In the genomic region with DNA sequence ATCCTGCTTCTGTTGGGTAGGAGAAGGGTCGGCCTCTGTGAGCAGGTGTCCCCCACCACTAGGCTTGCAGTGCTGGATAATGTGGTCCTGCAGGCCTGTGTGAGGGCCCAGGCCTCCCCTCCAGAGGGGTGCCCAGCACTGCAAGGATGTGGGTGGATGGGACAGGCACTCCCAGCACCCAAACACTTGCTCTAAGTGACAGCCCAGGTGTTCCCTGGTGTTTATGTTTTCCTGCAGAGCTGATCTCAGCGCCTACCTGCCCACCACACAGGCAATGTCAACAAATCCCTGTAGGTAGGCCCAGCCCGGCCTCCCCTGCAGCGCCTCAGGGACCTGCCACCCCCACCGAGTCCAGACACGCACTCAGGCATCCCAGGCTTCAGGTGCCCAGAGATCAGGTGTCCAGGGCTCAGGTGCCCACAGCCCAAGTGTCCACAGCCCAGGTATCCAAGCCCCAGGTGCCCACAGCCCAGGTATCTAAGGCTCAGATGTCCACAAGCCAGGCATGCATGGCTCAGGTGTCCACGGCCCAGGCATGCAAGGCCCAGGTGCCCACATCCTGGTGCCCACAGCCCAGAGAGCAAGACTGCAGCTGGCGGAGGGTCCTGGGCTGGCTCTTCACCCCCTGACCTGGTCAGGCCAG, we compare ENCODE assay signal across 12 cellular contexts. TPM values are rescaled to one million over a fixed set of nuclear protein-coding genes. Genes with fewer than 3 reads are reported as not detected.
DNase-seq lines count a peak whose midpoint lies in the region; ATAC-seq and TF ChIP-seq lines count a peak whose summit lies in the region.
"Had no signal": no experiment of that assay in that cellular context is flagged by ENCODE, and none has a peak within 500 bp of the region (broad histone marks: within the 10 kb centered on the region; RNA-seq: fewer than 3 reads in every experiment).

No MANE protein-coding gene starts in this region.

- H3K36me3 Mint-ChIP-seq in IgD-negative memory B cell: no peaks in the 10 kb centered on the region

- H3K4me3 Mint-ChIP-seq in IgD-negative memory B cell: peak overlapping the region in 3 of 4 donors; percentile 5 to 39 (median 28)

- no peaks in the 10 kb centered on the region for H3K9me3 Mint-ChIP-seq in IgD-negative memory B cell

- H3K27me3 Mint-ChIP-seq in IgD-negative memory B cell: no peaks in the 10 kb centered on the region

- H3K27me3 ChIP-seq in esophagus muscularis mucosa (peaks cover 0 to 5% (median 0%) of the 10 kb centered on the region in 4 donors), ovary (no peaks in the 10 kb centered on the region)

- peak overlapping the region in 2 of 3 donors; percentile 5 to 39 for H3K27ac Mint-ChIP-seq in IgD-negative memory B cell

- H3K36me3 ChIP-seq in esophagus muscularis mucosa (no peaks in the 10 kb centered on the region), ovary (no peaks in the 10 kb centered on the region)

- no peaks in the 10 kb centered on the region for H3K9me3 ChIP-seq in esophagus muscularis mucosa
- no peaks in the 10 kb centered on the region for H3K9me3 ChIP-seq in ovary

- TF ChIP-seq EP300 in esophagus muscularis mucosa (IDR thresholded peaks at IDR 0.05) (no peak), ovary (IDR thresholded peaks at IDR 0.05) (no peak)

- TF ChIP-seq CTCF in esophagus muscularis mucosa (IDR thresholded peaks at IDR 0.05): no peak
- no peak for TF ChIP-seq CTCF in ovary (IDR thresholded peaks at IDR 0.05)

- H3K4me1 Mint-ChIP-seq in IgD-negative memory B cell: peaks cover 6 to 8% (median 8%) of the 10 kb centered on the region in 3 donors

- no peak for ATAC-seq in GM21515 (IDR thresholded peaks at IDR 0.05; ENCODE audit: unreplicated experiment)

- TF ChIP-seq POLR2A in esophagus muscularis mucosa (IDR thresholded peaks at IDR 0.05; ENCODE audit: low read depth): no peak
- no peak for TF ChIP-seq POLR2A in ovary (IDR thresholded peaks at IDR 0.05)

- DNase-seq in COLO668 (lab: John Stamatoyannopoulos, UW; ENCODE audit: unreplicated experiment) (peak; percentile 50), esophagus muscularis mucosa (ENCODE audit: extremely low spot score) (peak; percentile 91), ovary (peak in 4 of 5 donors; percentile 10 to 40 (median 24)), NCI-H1092 treated with DMSO at 0.1 percent for 48 hours (lab: John Stamatoyannopoulos, UW) (no peak), AG08396 (ENCODE audit: low spot score) (no peak)
- DNase-seq: amniotic stem cell, Calu3, cortex of kidney, PC-9, T-helper 9 cell had no signal

- H3K4me1 ChIP-seq in esophagus muscularis mucosa: peaks cover 24 to 40% (median 30%) of the 10 kb centered on the region in 4 donors
- H3K4me1 ChIP-seq in ovary (ENCODE audit: insufficient read depth): peaks cover 9% of the 10 kb centered on the region

- 96% methylated on average over 8 of the region's 8 CpGs for WGBS in esophagus muscularis mucosa
- WGBS in ovary, 3 donors: 94 to 98% (median 98%) methylated on average over 8 of the region's 8 CpGs

- peak overlapping the region in 1 of 4 donors; percentile 66 for H3K4me3 ChIP-seq in esophagus muscularis mucosa
- no peak overlapping the region for H3K4me3 ChIP-seq in ovary
- H3K4me3 ChIP-seq: PC-9 had no signal

- H3K27ac ChIP-seq in esophagus muscularis mucosa (replicated peaks in 1 of 4): peak overlapping the region; percentile 94 to 97 (median 96)
- peak overlapping the region; percentile 68 to 75 for H3K27ac ChIP-seq in ovary
- H3K27ac ChIP-seq: PC-9 had no signal

- intact Hi-C loops in esophagus muscularis mucosa (cut with DNase I): loop anchor here (5.0 kb wide), 1 partner anchor 59 kb away; a partner anchor contains a TSS
- intact Hi-C loops in ovary (cut with DNase I): no loop called here

RNA-seq across cellular contexts. Expression of a gene that starts 59.2 kb away (rescaled TPM):
- polyA plus RNA-seq in IgD-negative memory B cell: not detected
- 10 to 100 TPM in 3 of 4 donors, 1 to 10 TPM in 1; 7.5 to 18.1 (median 14.4) TPM for total RNA-seq in esophagus muscularis mucosa
- total RNA-seq in ovary: 10 to 100 TPM in 3 of 7 donors, 1 to 10 TPM in 4; 3.9 to 15.9 (median 9.8) TPM
- 10 to 100 TPM in 1 of 2 donors, 1 to 10 TPM in 1; 1.1 to 10.8 TPM for polyA plus RNA-seq in ovary

Comparison
In these comparisons a context has a peak if more than half of its experiments do, and no peak if none do; other contexts are left out.
1. DNase-seq: peak in COLO668 (single experiment), esophagus muscularis mucosa (single experiment) and ovary (4 of 5); none in NCI-H1092 treated with DMSO at 0.1 percent for 48 hours (single experiment) and AG08396 (single experiment).